Comparison of ENCODE assay signal across 14 cellular contexts in the genomic region with DNA sequence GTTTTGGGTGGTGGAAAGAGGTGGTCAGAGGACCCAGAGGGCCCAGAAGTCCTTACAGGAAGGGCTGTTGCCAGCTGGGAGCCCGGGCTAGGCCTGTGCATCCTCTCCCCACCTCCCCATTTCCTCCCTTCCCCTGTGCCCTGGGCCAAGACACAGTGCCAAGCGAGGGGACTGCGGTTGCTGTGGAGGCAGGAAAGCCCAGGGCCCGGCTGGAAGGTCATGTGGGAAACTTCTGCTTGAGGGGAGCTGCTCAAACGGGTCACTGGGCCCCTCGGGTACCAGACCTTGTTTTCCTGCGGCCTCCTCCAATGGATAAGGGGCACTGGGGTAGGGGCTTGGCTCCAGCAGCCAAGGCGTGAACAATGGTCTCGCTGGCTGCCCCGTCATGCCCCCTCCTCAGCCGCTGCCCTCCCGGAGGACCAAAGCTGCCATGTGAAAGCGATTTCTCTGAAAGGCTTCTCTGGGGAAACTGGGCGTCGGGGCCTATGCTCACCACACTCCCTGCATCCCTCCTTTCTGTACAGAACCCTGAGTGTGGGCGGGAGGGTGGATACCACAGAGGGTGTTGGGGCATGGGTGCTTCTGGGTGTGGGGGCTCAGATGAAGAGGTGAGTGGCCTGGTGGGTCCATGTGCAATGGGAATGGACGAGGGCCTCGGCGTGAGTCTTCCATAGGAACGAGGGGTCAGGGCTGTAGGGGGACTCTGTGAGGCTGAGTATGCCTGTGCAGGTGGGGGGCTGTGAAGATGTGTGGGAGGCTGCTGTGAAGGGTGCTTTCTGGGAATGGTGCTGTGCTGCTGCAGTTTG.
"Had no signal": no experiment of that assay in that cellular context is flagged by ENCODE, and none has a peak within 500 bp of the region (broad histone marks: within the 10 kb centered on the region; RNA-seq: fewer than 3 reads in every experiment).

No MANE protein-coding gene starts in this region.

- H3K4me3 ChIP-seq: esophagus muscularis mucosa, hepatocyte, pancreas had no signal

- H3K9me3 ChIP-seq: esophagus muscularis mucosa, pancreas had no signal

- H2AFZ ChIP-seq: hepatocyte had no signal

- H3K27ac ChIP-seq: esophagus muscularis mucosa, hepatocyte, pancreas had no signal

- H3K4me1 ChIP-seq: pancreas had no signal

- H3K27me3 ChIP-seq: esophagus muscularis mucosa, hepatocyte, pancreas had no signal

- H3K4me2 ChIP-seq: hepatocyte had no signal

- DNase-seq: activated CD4-positive, alpha-beta T cell treated with anti-CD3 and anti-CD28 coated beads for 48 hours; activated CD8-positive, alpha-beta memory T cell treated with anti-CD3 and anti-CD28 coated beads, Interleukin-2, amount 50 U/mL, for 48 hours; activated CD8-positive, alpha-beta T cell treated with anti-CD3 and anti-CD28 coated beads for 36 hours; kidney; left ventricle myocardium superior; mesendoderm; SHP77 treated with DMSO at 0.1 percent for 48 hours; stimulated activated CD4-positive, alpha-beta T cell treated with anti-CD3 and anti-CD28 coated beads, Interleukin-15, amount 100 ng/mL, for 24 hours; stimulated activated CD4-positive, alpha-beta T cell treated with anti-CD3 and anti-CD28 coated beads, Interleukin-4, amount 100 ng/mL, for 1 hour; T-helper 1 cell; trophoblast cell had no signal

- ATAC-seq: left ventricle myocardium superior had no signal

- H3K36me3 ChIP-seq: esophagus muscularis mucosa, pancreas had no signal
